Comparison of ENCODE assay signal across 1 cellular context in genomic region chr5:80217667-80218066, GRCh38.
TF ChIP-seq lines count a peak whose summit lies in the region.

No MANE protein-coding gene starts in this region.

TF ChIP-seq in HepG2, 621 proteins besides CTCF, POLR2A, EP300 and RAD21 (continued from another document):
- TF ChIP-seq, protein P1, sequence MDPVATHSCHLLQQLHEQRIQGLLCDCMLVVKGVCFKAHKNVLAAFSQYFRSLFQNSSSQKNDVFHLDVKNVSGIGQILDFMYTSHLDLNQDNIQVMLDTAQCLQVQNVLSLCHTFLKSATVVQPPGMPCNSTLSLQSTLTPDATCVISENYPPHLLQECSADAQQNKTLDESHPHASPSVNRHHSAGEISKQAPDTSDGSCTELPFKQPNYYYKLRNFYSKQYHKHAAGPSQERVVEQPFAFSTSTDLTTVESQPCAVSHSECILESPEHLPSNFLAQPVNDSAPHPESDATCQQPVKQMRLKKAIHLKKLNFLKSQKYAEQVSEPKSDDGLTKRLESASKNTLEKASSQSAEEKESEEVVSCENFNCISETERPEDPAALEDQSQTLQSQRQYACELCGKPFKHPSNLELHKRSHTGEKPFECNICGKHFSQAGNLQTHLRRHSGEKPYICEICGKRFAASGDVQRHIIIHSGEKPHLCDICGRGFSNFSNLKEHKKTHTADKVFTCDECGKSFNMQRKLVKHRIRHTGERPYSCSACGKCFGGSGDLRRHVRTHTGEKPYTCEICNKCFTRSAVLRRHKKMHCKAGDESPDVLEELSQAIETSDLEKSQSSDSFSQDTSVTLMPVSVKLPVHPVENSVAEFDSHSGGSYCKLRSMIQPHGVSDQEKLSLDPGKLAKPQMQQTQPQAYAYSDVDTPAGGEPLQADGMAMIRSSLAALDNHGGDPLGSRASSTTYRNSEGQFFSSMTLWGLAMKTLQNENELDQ (CRISPR knock-in tag; IDR thresholded peaks at IDR 0.05; ENCODE audit: borderline replicate concordance), result no peak
- TF ChIP-seq ZNF629 (CRISPR knock-in tag; conservative IDR thresholded peaks at IDR 0.05), result peak; percentile 73
- TF ChIP-seq ESRRA (CRISPR knock-in tag; IDR thresholded peaks at IDR 0.05; ENCODE audit: low read depth), result 0 out of 2 replicates have a peak, but pooled peaks have one; percentile 45
- no peak for TF ChIP-seq HHEX (CRISPR knock-in tag; IDR thresholded peaks at IDR 0.05)
